Comparison of ENCODE assay signal across 23 cellular contexts in the genomic region with DNA sequence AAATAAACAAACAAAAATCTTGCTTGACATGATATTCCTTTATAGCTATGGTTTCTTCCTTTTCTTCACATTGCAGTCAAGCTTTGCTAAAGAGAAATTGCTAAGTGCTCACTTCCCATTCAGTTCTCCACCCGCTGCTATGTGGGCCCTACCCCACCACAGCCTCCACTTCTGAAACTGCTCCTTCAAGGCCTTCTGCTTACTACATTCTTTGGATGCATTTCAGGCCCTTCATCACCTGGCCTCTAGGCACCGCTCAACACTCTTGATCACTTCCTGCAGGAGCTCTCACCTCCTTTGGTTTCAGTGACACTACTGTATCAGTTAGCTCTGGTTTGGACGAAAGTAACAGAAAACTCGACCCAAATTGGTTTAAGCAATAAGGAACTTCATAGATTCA.
"Had no signal": no experiment of that assay in that cellular context is flagged by ENCODE, and none has a peak within 500 bp of the region (broad histone marks: within the 10 kb centered on the region; RNA-seq: fewer than 3 reads in every experiment).

No MANE protein-coding gene starts in this region.

- H3K4me2 ChIP-seq: smooth muscle cell had no signal

- H3K4me1 ChIP-seq: prostate gland, right atrium auricular region, suprapubic skin had no signal

- H3K9me3 ChIP-seq: prostate gland, suprapubic skin, transverse colon had no signal

- H3K36me3 ChIP-seq: prostate gland, right atrium auricular region, suprapubic skin, transverse colon had no signal

- FAIRE-seq: colon, endothelial cell of umbilical vein, frontal cortex, kidney, urothelium cell line had no signal

- H3K27ac ChIP-seq: prostate gland, right atrium auricular region, suprapubic skin, transverse colon had no signal

- DNase-seq: effector CD8-positive, alpha-beta T cell; head of caudate nucleus; kidney; naive thymus-derived CD8-positive, alpha-beta T cell; nephron progenitor cell; nucleus accumbens; stimulated activated CD4-positive, alpha-beta T cell treated with anti-CD3 and anti-CD28 coated beads, Interleukin-12 subunit alpha, Interleukin-12 subunit beta, amount 100 ng/mL, for 4 hours; stimulated activated CD4-positive, alpha-beta T cell treated with anti-CD3 and anti-CD28 coated beads, Interleukin-1b, Interleukin-23, amount 100 ng/mL, for 48 hours; stimulated activated CD4-positive, alpha-beta T cell treated with anti-CD3 and anti-CD28 coated beads, Interleukin-4, amount 100 ng/mL, for 1 hour; stimulated activated CD8-positive, alpha-beta memory T cell treated with anti-CD3 and anti-CD28 coated beads, Interleukin-4, amount 100 ng/mL, for 48 hours; stimulated activated naive CD4-positive, alpha-beta T cell; stimulated activated naive CD8-positive, alpha-beta T cell treated with anti-CD3 and anti-CD28 coated beads, Interleukin-15, amount 100 ng/mL, for 72 hours; transverse colon had no signal

- H3K4me3 ChIP-seq: prostate gland, right atrium auricular region, smooth muscle cell, suprapubic skin, transverse colon had no signal

- H3K27me3 ChIP-seq: right atrium auricular region, suprapubic skin, transverse colon had no signal

- ATAC-seq: left lobe of liver; naive thymus-derived CD8-positive, alpha-beta T cell; sciatic nerve; stimulated activated naive CD8-positive, alpha-beta T cell treated with anti-CD3 and anti-CD28 coated beads, Interleukin-15, amount 100 ng/mL, for 72 hours had no signal
